Comparison of ENCODE assay signal across 8 cellular contexts in genomic region chr2:131681607-131682121, GRCh38.
DNase-seq lines count a peak whose midpoint lies in the region; ATAC-seq and TF ChIP-seq lines count a peak whose summit lies in the region.
"Not testable (repeated sequence)": the region's sequence is repeated elsewhere in the genome, so short reads cannot be mapped to it uniquely, and the experiment has no call there.

No MANE protein-coding gene starts in this region.

- not testable (repeated sequence) for TF ChIP-seq CTCF in Calu3 (IDR thresholded peaks at IDR 0.05; ENCODE audit: unreplicated experiment); astrocyte of the cerebellum (IDR thresholded peaks at IDR 0.05; ENCODE audit: low read depth, low read length, missing control alignments); gastroesophageal sphincter (IDR thresholded peaks at IDR 0.05)

- WGBS in gastroesophageal sphincter (ENCODE audit: low coverage in 1 of 2), 2 donors: 30 to 40% methylated on average over 2 to 4 of the region's 10 CpGs

- H3K27me3 ChIP-seq in SJSA1 (replicated peaks); mucosa of stomach (ENCODE audit: control insufficient read depth, insufficient read depth, low read length): not testable (repeated sequence)
- H3K27me3 ChIP-seq in gastroesophageal sphincter: peaks cover 23% of the 10 kb centered on the region

- ATAC-seq in GM21576 (IDR thresholded peaks at IDR 0.05; ENCODE audit: unreplicated experiment) (peak; percentile 7), HG03280 (IDR thresholded peaks at IDR 0.05; ENCODE audit: unreplicated experiment) (peak; percentile 9), gastroesophageal sphincter (peak; percentile 21)
- ATAC-seq in stimulated activated naive CD8-positive, alpha-beta T cell treated with anti-CD3 and anti-CD28 coated beads, Interleukin-15, amount 100 ng/mL, for 72 hours: peak; percentile 33

- peak overlapping the region; percentile 85 for H3K4me3 Mint-ChIP-seq in Calu3 (ENCODE audit: low read depth, unreplicated experiment)
- H3K4me3 Mint-ChIP-seq in stimulated activated naive CD8-positive, alpha-beta T cell treated with anti-CD3 and anti-CD28 coated beads, Interleukin-15, amount 100 ng/mL, for 72 hours: peak overlapping the region; percentile 83 to 88

- not testable (repeated sequence) for BruUV-seq in Calu3 (replicated peaks; lab: Mats Ljungman, UMichigan)

- not testable (repeated sequence) for TF ChIP-seq EP300 in gastroesophageal sphincter (IDR thresholded peaks at IDR 0.05)

- H3K27me3 Mint-ChIP-seq in Calu3 (ENCODE audit: unreplicated experiment): not testable (repeated sequence)
- H3K27me3 Mint-ChIP-seq in stimulated activated naive CD8-positive, alpha-beta T cell treated with anti-CD3 and anti-CD28 coated beads, Interleukin-15, amount 100 ng/mL, for 72 hours: peaks cover 16% of the 10 kb centered on the region

- DNase-seq in Calu3: peak; percentile 14
- DNase-seq in SJSA1 (ENCODE audit: low read depth in 1 of 2, low spot score in 2 of 2): peak in 1 of 2 experiments; percentile 19
- DNase-seq in astrocyte of the cerebellum (ENCODE audit: low read depth): not testable (repeated sequence)
- DNase-seq in stimulated activated naive CD8-positive, alpha-beta T cell treated with anti-CD3 and anti-CD28 coated beads, Interleukin-15, amount 100 ng/mL, for 72 hours: peak in 1 of 2 donors; percentile 4

- H3K27ac Mint-ChIP-seq in Calu3 (ENCODE audit: unreplicated experiment): peak overlapping the region; percentile 43
- H3K27ac Mint-ChIP-seq in stimulated activated naive CD8-positive, alpha-beta T cell treated with anti-CD3 and anti-CD28 coated beads, Interleukin-15, amount 100 ng/mL, for 72 hours: peak overlapping the region; percentile 94 to 95

- H3K4me1 Mint-ChIP-seq in Calu3 (ENCODE audit: low read depth, unreplicated experiment): peaks cover 43% of the 10 kb centered on the region
- peaks cover 52% of the 10 kb centered on the region for H3K4me1 Mint-ChIP-seq in stimulated activated naive CD8-positive, alpha-beta T cell treated with anti-CD3 and anti-CD28 coated beads, Interleukin-15, amount 100 ng/mL, for 72 hours

- intact Hi-C loops in Calu3 (cut with micrococcal nuclease; ENCODE audit: unreplicated experiment): not testable (repeated sequence)

- not testable (repeated sequence) for H3K9me3 ChIP-seq in SJSA1 (replicated peaks); gastroesophageal sphincter; mucosa of stomach (ENCODE audit: control insufficient read depth, low read length)

- H3K4me1 ChIP-seq in SJSA1 (replicated peaks): peaks cover 23% of the 10 kb centered on the region
- H3K4me1 ChIP-seq in gastroesophageal sphincter: peaks cover 0 to 25% (median 0%) of the 10 kb centered on the region in 3 donors
- H3K4me1 ChIP-seq in mucosa of stomach (ENCODE audit: control insufficient read depth, insufficient read depth, low read length): not testable (repeated sequence)

- in situ Hi-C loops in astrocyte of the cerebellum (cut with HindIII; ENCODE audit: low sequenced_read_pairs): not testable (repeated sequence)

- CTCF ChIA-PET in Calu3 (lab: Charles Lee): interaction anchor here (1.7 to 2.4 kb wide), 3 partner anchors 9 to 120 kb away, joined by 5 to 34 read pairs (median 14); no protein-coding TSS in a partner anchor

- H3K27ac ChIP-seq in SJSA1: peak overlapping the region; percentile 80
- peak overlapping the region; percentile 5 to 93 (median 83) for H3K27ac ChIP-seq in gastroesophageal sphincter

- H3K36me3 ChIP-seq in SJSA1; gastroesophageal sphincter; mucosa of stomach (ENCODE audit: control insufficient read depth, insufficient read depth, low read length): not testable (repeated sequence)

- peak overlapping the region; percentile 69 for H3K9ac ChIP-seq in mucosa of stomach (ENCODE audit: low read length)

- TF ChIP-seq POLR2A in gastroesophageal sphincter (IDR thresholded peaks at IDR 0.05): not testable (repeated sequence)

- not testable (repeated sequence) for H3K9me3 Mint-ChIP-seq in Calu3 (ENCODE audit: low read depth, unreplicated experiment); stimulated activated naive CD8-positive, alpha-beta T cell treated with anti-CD3 and anti-CD28 coated beads, Interleukin-15, amount 100 ng/mL, for 72 hours

- H3K36me3 Mint-ChIP-seq in Calu3 (ENCODE audit: insufficient read depth, unreplicated experiment): peaks cover 30% of the 10 kb centered on the region

- H3K4me3 ChIP-seq in SJSA1: peak overlapping the region; percentile 46
- H3K4me3 ChIP-seq in astrocyte of the cerebellum (ENCODE audit: low read depth, low read length): peak overlapping the region; percentile 79
- peak overlapping the region; percentile 44 to 70 for H3K4me3 ChIP-seq in gastroesophageal sphincter
- peak overlapping the region; percentile 25 for H3K4me3 ChIP-seq in mucosa of stomach (ENCODE audit: low read length)

Comparison
In these comparisons a context has a peak if more than half of its experiments do, and no peak if none do; other contexts are left out.
1. H3K4me3 ChIP-seq: peak in every context shown above with its lines; median percentile 79 in astrocyte of the cerebellum; 57 in gastroesophageal sphincter; 46 in SJSA1; 25 in mucosa of stomach.